1 cellular context compared by ENCODE assay signal in genomic region chr3:110504901-110505300, GRCh38.
A peak's percentile ranks its signal among the peaks of the same experiment; 100 is the strongest.
TF ChIP-seq lines count a peak whose summit lies in the region.

No MANE protein-coding gene starts in this region.

TF ChIP-seq in K562, 482 proteins besides CTCF, POLR2A, EP300 and RAD21 (continued from another document and continues in another):
- TF ChIP-seq UBTF (IDR thresholded peaks at IDR 0.05; ENCODE audit: borderline replicate concordance in 1 of 2, low read depth in 2 of 2, low read length in 2 of 2) (no peak), ZNF75A (CRISPR knock-in tag; IDR thresholded peaks at IDR 0.05) (no peak), C11orf30 (IDR thresholded peaks at IDR 0.05; ENCODE audit: low read depth) (no peak), NFXL1 (CRISPR knock-in tag; IDR thresholded peaks at IDR 0.05) (no peak), WHSC1 (IDR thresholded peaks at IDR 0.05; ENCODE audit: low read length) (no peak), ZNF444 (CRISPR knock-in tag; IDR thresholded peaks at IDR 0.05) (no peak), NR2C1 (IDR thresholded peaks at IDR 0.05) (no peak), NR2C1 (tag; IDR thresholded peaks at IDR 0.05) (no peak), GATAD2B (IDR thresholded peaks at IDR 0.05; ENCODE audit: borderline replicate concordance) (no peak; the same call in 1 of the 2 replicates), PYGO2 (tag; IDR thresholded peaks at IDR 0.05) (no peak), SRSF1 (IDR thresholded peaks at IDR 0.05; ENCODE audit: low read depth, low read length) (no peak), ZKSCAN8 (CRISPR knock-in tag; IDR thresholded peaks at IDR 0.05) (no peak), MGA (IDR thresholded peaks at IDR 0.05) (peak; percentile 41; the same call in 1 of the 2 replicates), NFIC (IDR thresholded peaks at IDR 0.05) (peak; percentile 83), ZNF395 (CRISPR knock-in tag; IDR thresholded peaks at IDR 0.05) (no peak), ZNF699 (CRISPR knock-in tag; IDR thresholded peaks at IDR 0.05; ENCODE audit: insufficient replicate concordance) (no peak), OTX1 (CRISPR knock-in tag; IDR thresholded peaks at IDR 0.05) (no peak), ZNF696 (CRISPR knock-in tag; conservative IDR thresholded peaks at IDR 0.05) (no peak), ZNF384 (IDR thresholded peaks at IDR 0.05; ENCODE audit: low read depth, low read length) (peak; percentile 65), KDM4B (IDR thresholded peaks at IDR 0.05; ENCODE audit: borderline replicate concordance in 2 of 2, low read depth in 1 of 2) (no peak), ZBTB12 (CRISPR knock-in tag; IDR thresholded peaks at IDR 0.05) (no peak), TOE1 (IDR thresholded peaks at IDR 0.05; ENCODE audit: borderline replicate concordance) (peak; percentile 51; the same call in 1 of the 2 replicates), TOE1 (CRISPR knock-in tag; IDR thresholded peaks at IDR 0.05; ENCODE audit: borderline replicate concordance, low read depth) (no peak), NFYB (IDR thresholded peaks at IDR 0.05; ENCODE audit: extremely low read depth, insufficient read length) (no peak), HMGN3 (IDR thresholded peaks at IDR 0.05; ENCODE audit: borderline replicate concordance, extremely low read depth, insufficient read length, low read depth, low read length) (peak; percentile 30), RBBP5 (IDR thresholded peaks at IDR 0.05; ENCODE audit: borderline replicate concordance, insufficient read depth, low read length, poor library complexity, severe bottlenecking) (no peak), CBFB (CRISPR knock-in tag; IDR thresholded peaks at IDR 0.05) (no peak), CSDE1 (IDR thresholded peaks at IDR 0.05) (no peak), PTTG1 (tag; IDR thresholded peaks at IDR 0.05; ENCODE audit: low read depth) (no peak), CGGBP1 (CRISPR knock-in tag; IDR thresholded peaks at IDR 0.05) (no peak), RBFOX2 (IDR thresholded peaks at IDR 0.05; ENCODE audit: low read depth, low read length) (peak; percentile 55), ELK1 (CRISPR knock-in tag; IDR thresholded peaks at IDR 0.05) (no peak), ZNF316 (IDR thresholded peaks at IDR 0.05) (no peak), NR2C2 (CRISPR knock-in tag; IDR thresholded peaks at IDR 0.05) (no peak), NR2C2 (tag; IDR thresholded peaks at IDR 0.05) (no peak), ZBTB49 (CRISPR knock-in tag; IDR thresholded peaks at IDR 0.05; ENCODE audit: borderline replicate concordance) (no peak), ZNF561 (CRISPR knock-in tag; conservative IDR thresholded peaks at IDR 0.05) (no peak), FOS (IDR thresholded peaks at IDR 0.05; ENCODE audit: extremely low read depth, insufficient read length) (no peak), SMAD3 (CRISPR knock-in tag; conservative IDR thresholded peaks at IDR 0.05) (no peak), TARDBP (IDR thresholded peaks at IDR 0.05) (no peak), NCOA6 (IDR thresholded peaks at IDR 0.05) (no peak), ZFX (CRISPR knock-in tag; IDR thresholded peaks at IDR 0.05) (no peak), MAFF (IDR thresholded peaks at IDR 0.05; ENCODE audit: low read length) (no peak), ZSCAN32 (CRISPR knock-in tag; IDR thresholded peaks at IDR 0.05) (no peak), CBX5 (IDR thresholded peaks at IDR 0.05; ENCODE audit: borderline replicate concordance, low read depth) (no peak), HDGF (IDR thresholded peaks at IDR 0.05) (no peak), GTF2A2 (tag; IDR thresholded peaks at IDR 0.05) (no peak), MYNN (IDR thresholded peaks at IDR 0.05) (no peak), MYNN (CRISPR knock-in tag; IDR thresholded peaks at IDR 0.05) (no peak), POLR3A (IDR thresholded peaks at IDR 0.05; ENCODE audit: borderline replicate concordance, extremely low read depth, insufficient read depth, insufficient read length) (no peak), ZEB2 (IDR thresholded peaks at IDR 0.05) (no peak), E2F3 (CRISPR knock-in tag; IDR thresholded peaks at IDR 0.05) (no peak)
